19 cellular contexts compared by ENCODE assay signal in the genomic region with DNA sequence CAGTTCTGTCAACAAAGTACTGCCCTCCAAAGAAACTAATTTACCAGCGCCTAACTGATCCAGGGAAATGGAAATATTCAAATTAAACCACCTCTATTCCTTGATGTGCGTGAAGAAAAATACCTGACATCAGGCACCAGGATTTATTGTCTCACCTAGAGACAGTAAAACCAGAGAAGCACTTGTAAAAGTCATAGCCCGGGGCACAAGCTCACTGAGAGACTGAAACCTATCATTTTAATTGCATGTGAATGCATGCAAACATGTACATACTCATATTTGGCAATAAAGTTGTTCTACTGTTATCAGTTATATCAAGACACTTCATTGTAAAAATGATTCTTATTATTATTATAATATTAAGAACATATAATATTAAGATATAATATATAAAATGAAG.
DNase-seq lines count a peak whose midpoint lies in the region; ATAC-seq and TF ChIP-seq lines count a peak whose summit lies in the region.
"Had no signal": no experiment of that assay in that cellular context is flagged by ENCODE, and none has a peak within 500 bp of the region (broad histone marks: within the 10 kb centered on the region; RNA-seq: fewer than 3 reads in every experiment).

No MANE protein-coding gene starts in this region.

- TF ChIP-seq CTCF in sigmoid colon (IDR thresholded peaks at IDR 0.05) = no peak

- H3K27ac Mint-ChIP-seq in effector memory CD8-positive, alpha-beta T cell = no peak overlapping the region

- no peak overlapping the region for H3K27ac ChIP-seq in sigmoid colon
- H3K27ac ChIP-seq: body of pancreas, psoas muscle, stomach, uterus had no signal

- WGBS in sigmoid colon, 2 donors = 64 to 77% methylated on average over 3 of the region's 3 CpGs

- ATAC-seq in effector memory CD8-positive, alpha-beta T cell (replicated peaks) = peak; percentile 26
- ATAC-seq: body of pancreas, psoas muscle had no signal

- no peak overlapping the region for H3K4me3 Mint-ChIP-seq in effector memory CD8-positive, alpha-beta T cell
- H3K4me3 Mint-ChIP-seq: nephron had no signal

- H3K36me3 ChIP-seq in sigmoid colon = no peaks in the 10 kb centered on the region
- H3K36me3 ChIP-seq: stomach, uterus had no signal

- H3K4me1 Mint-ChIP-seq in effector memory CD8-positive, alpha-beta T cell (ENCODE audit: low read depth in 2 of 2) = no peaks in the 10 kb centered on the region
- H3K4me1 Mint-ChIP-seq: nephron had no signal

- H3K4me1 ChIP-seq in sigmoid colon = no peaks in the 10 kb centered on the region
- H3K4me1 ChIP-seq: body of pancreas, psoas muscle, stomach, uterus had no signal

- intact Hi-C loops in sigmoid colon (cut with DNase I) = no loop called here

- TF ChIP-seq EP300 in sigmoid colon (IDR thresholded peaks at IDR 0.05) = no peak

- no peaks in the 10 kb centered on the region for H3K27me3 ChIP-seq in sigmoid colon
- H3K27me3 ChIP-seq: body of pancreas, stomach, uterus had no signal

- peak; percentile 1 for DNase-seq in NCI-H2171 treated with DMSO at 0.1 percent for 48 hours (lab: John Stamatoyannopoulos, UW)
- no peak for DNase-seq in NCI-H2171 (lab: John Stamatoyannopoulos, UW)
- peak; percentile 12 for DNase-seq in ELF-1 (ENCODE audit: low read depth, low spot score)
- DNase-seq in NCI-H526 (lab: John Stamatoyannopoulos, UW) = peak; percentile 60 to 75
- no peak for DNase-seq in effector memory CD8-positive, alpha-beta T cell
- no peak for DNase-seq in middle frontal gyrus (ENCODE audit: extremely low spot score, low spot score)
- DNase-seq in GM19240 (ENCODE audit: insufficient read length, low spot score) = no peak
- DNase-seq in sigmoid colon = no peak
- DNase-seq: activated naive CD4-positive, alpha-beta T cell; body of pancreas; cortex of kidney; erythroblast; glutamatergic neuron; IMR-90; psoas muscle; SK-N-SH; stomach; uterus had no signal

- TF ChIP-seq POLR2A in sigmoid colon (IDR thresholded peaks at IDR 0.05) = no peak

- no peaks in the 10 kb centered on the region for H3K9me3 ChIP-seq in sigmoid colon
- H3K9me3 ChIP-seq: body of pancreas, psoas muscle, uterus had no signal

- peaks cover 0 to 7% of the 10 kb centered on the region in 2 donors for H3K9me3 Mint-ChIP-seq in effector memory CD8-positive, alpha-beta T cell
- H3K9me3 Mint-ChIP-seq: nephron had no signal

- no peaks in the 10 kb centered on the region for H3K36me3 Mint-ChIP-seq in effector memory CD8-positive, alpha-beta T cell (ENCODE audit: insufficient read depth)

- H3K4me3 ChIP-seq in sigmoid colon = no peak overlapping the region
- H3K4me3 ChIP-seq: body of pancreas, psoas muscle, stomach, uterus had no signal

- H3K27me3 Mint-ChIP-seq in effector memory CD8-positive, alpha-beta T cell = no peaks in the 10 kb centered on the region

Comparison
In these comparisons a context has a peak if more than half of its experiments do, and no peak if none do; other contexts are left out.
1. DNase-seq: peak in NCI-H2171 treated with DMSO at 0.1 percent for 48 hours (single experiment), ELF-1 (single experiment) and NCI-H526 (2 of 2); none in NCI-H2171 (single experiment), effector memory CD8-positive, alpha-beta T cell (0 of 3), middle frontal gyrus (single experiment), GM19240 (single experiment) and sigmoid colon (single experiment).